1 cellular context compared by ENCODE assay signal in the genomic region with DNA sequence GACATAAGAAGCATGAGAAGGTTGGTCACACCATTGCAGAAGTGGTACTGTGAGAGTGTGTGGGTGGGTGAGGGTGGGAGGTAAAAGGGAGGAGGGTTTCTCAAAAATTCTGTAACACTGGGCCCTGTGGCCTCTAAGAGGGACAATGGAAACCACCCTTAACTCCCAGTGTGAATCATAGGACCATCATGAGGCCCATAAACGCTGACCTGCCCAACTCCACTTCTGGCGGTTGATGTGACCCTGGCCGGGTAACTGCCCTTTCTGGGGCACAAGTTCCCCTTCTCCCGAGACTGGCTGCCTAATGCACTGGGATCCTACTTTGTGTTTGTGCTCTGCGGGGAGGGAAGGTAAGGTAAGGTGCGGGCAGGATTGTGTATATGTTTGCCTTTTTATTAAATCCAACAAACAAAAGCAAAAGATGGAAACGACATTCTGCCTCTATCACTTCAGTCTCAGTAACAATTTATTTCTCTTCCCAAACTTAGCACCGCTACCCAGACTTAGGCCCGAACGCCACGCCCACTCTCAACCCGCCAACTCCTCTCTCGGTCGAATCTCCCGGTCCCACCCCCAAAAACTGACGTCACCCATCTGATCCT.
TF ChIP-seq lines count a peak whose summit lies in the region.

No MANE protein-coding gene starts in this region.

TF ChIP-seq in WTC11, 78 proteins besides CTCF, POLR2A, EP300 and RAD21 (continued from another document):
- no peak for TF ChIP-seq ARID4B (CRISPR knock-in tag; IDR thresholded peaks at IDR 0.05; ENCODE audit: borderline replicate concordance)
- no peak for TF ChIP-seq TEAD1 (CRISPR knock-in tag; IDR thresholded peaks at IDR 0.05)
- TF ChIP-seq HMGA2 (CRISPR knock-in tag; IDR thresholded peaks at IDR 0.05): no peak
- no peak for TF ChIP-seq HMGXB4 (CRISPR knock-in tag; IDR thresholded peaks at IDR 0.05)
- TF ChIP-seq, protein P1, sequence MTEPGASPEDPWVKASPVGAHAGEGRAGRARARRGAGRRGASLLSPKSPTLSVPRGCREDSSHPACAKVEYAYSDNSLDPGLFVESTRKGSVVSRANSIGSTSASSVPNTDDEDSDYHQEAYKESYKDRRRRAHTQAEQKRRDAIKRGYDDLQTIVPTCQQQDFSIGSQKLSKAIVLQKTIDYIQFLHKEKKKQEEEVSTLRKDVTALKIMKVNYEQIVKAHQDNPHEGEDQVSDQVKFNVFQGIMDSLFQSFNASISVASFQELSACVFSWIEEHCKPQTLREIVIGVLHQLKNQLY (CRISPR knock-in tag; IDR thresholded peaks at IDR 0.05): no peak
- no peak for TF ChIP-seq NFE2L1 (CRISPR knock-in tag; IDR thresholded peaks at IDR 0.05)
- no peak for TF ChIP-seq ZBTB43 (CRISPR knock-in tag; IDR thresholded peaks at IDR 0.05)
- TF ChIP-seq ZBTB21 (CRISPR knock-in tag; IDR thresholded peaks at IDR 0.05; ENCODE audit: borderline replicate concordance): no peak
- no peak for TF ChIP-seq OVOL2 (CRISPR knock-in tag; IDR thresholded peaks at IDR 0.05; ENCODE audit: borderline replicate concordance)
- no peak for TF ChIP-seq USF1 (CRISPR knock-in tag; IDR thresholded peaks at IDR 0.05)
- no peak for TF ChIP-seq FOXP1 (CRISPR knock-in tag; IDR thresholded peaks at IDR 0.05; ENCODE audit: borderline replicate concordance)
- TF ChIP-seq EMX1 (CRISPR knock-in tag; IDR thresholded peaks at IDR 0.05): no peak
TF ChIP-seq in WTC11: peak in this region for 0.
